In genomic region chr19:29664753-29665214, GRCh38 we compare ENCODE assay signal across 1 cellular context.
TF ChIP-seq lines count a peak whose summit lies in the region.

No MANE protein-coding gene starts in this region.

TF ChIP-seq in HepG2, 621 proteins besides CTCF, POLR2A, EP300 and RAD21:
- TF ChIP-seq ZBTB7B (CRISPR knock-in tag; IDR thresholded peaks at IDR 0.05) = 0 out of 2 replicates have a peak, but pooled peaks have one; percentile 1
- TF ChIP-seq AHR (CRISPR knock-in tag; IDR thresholded peaks at IDR 0.05) = 0 out of 2 replicates have a peak, but pooled peaks have one; percentile 10
- TF ChIP-seq ZNF234 (CRISPR knock-in tag; conservative IDR thresholded peaks at IDR 0.05) = no peak
- TF ChIP-seq NR2F1 (CRISPR knock-in tag; IDR thresholded peaks at IDR 0.05) = 0 out of 4 replicates have a peak, but pooled peaks of 1 of the 2 experiments have one; percentile 12
- 0 out of 2 replicates have a peak, but pooled peaks have one; percentile 17 for TF ChIP-seq ZNF770 (CRISPR knock-in tag; IDR thresholded peaks at IDR 0.05)
- no peak for TF ChIP-seq ZNF253 (CRISPR knock-in tag; IDR thresholded peaks at IDR 0.05; ENCODE audit: borderline replicate concordance)
- TF ChIP-seq ZNF225 (CRISPR knock-in tag; IDR thresholded peaks at IDR 0.05) = no peak
- 0 out of 2 replicates have a peak, but pooled peaks have one; percentile 14 for TF ChIP-seq ARID5B (CRISPR knock-in tag; IDR thresholded peaks at IDR 0.05)
- TF ChIP-seq MXD3 (CRISPR knock-in tag; IDR thresholded peaks at IDR 0.05) = 0 out of 2 replicates have a peak, but pooled peaks have one; percentile 17
- no peak for TF ChIP-seq NONO (IDR thresholded peaks at IDR 0.05)
- 0 out of 2 replicates have a peak, but pooled peaks have one; percentile 2 for TF ChIP-seq NONO (CRISPR knock-in tag; conservative IDR thresholded peaks at IDR 0.05)
- no peak for TF ChIP-seq REPIN1 (CRISPR knock-in tag; IDR thresholded peaks at IDR 0.05; ENCODE audit: borderline replicate concordance, low read depth)
TF ChIP-seq in HepG2: peak in this region for 7.
